Comparison of ENCODE assay signal across 17 cellular contexts in genomic region chr14:95048771-95049312, GRCh38.
DNase-seq lines count a peak whose midpoint lies in the region; ATAC-seq, FAIRE-seq and TF ChIP-seq lines count a peak whose summit lies in the region.
"Had no signal": no experiment of that assay in that cellular context is flagged by ENCODE, and none has a peak within 500 bp of the region (broad histone marks: within the 10 kb centered on the region; RNA-seq: fewer than 3 reads in every experiment).

No MANE protein-coding gene starts in this region.

- H3K14ac ChIP-seq in IMR-90 (replicated peaks; ENCODE audit: low read depth, low read length), result no peak overlapping the region

- H4K8ac ChIP-seq in IMR-90 (ENCODE audit: low read depth in 2 of 2, low read length in 2 of 2), result no peak overlapping the region

- H3K79me2 ChIP-seq in HepG2 (ENCODE audit: insufficient read depth, low read length), result no peaks in the 10 kb centered on the region

- peak overlapping the region; percentile 69; the same call in 1 of the 3 replicates for H2BK15ac ChIP-seq in IMR-90 (ENCODE audit: low read depth, low read length)

- POLR2A ChIA-PET in IMR-90 (lab: Charles Lee; ENCODE audit: unreplicated experiment) (no interaction called here), HepG2 (lab: Yijun Ruan, JAX) (no interaction called here)

- 74% methylated on average over 6 of the region's 10 CpGs; no CpG with 5 or more reads in 1 of the 2 experiments for WGBS in IMR-90 (ENCODE audit: extremely low coverage in 2 of 2, insufficient read length in 1 of 2), 2 experiments
- WGBS in testis, 2 donors, result 86 to 96% methylated on average over 10 of the region's 10 CpGs
- WGBS in HepG2 (ENCODE audit: low lambda C conversion rate), result 32% methylated on average over 9 of the region's 10 CpGs

- DNase-seq in IMR-90, result no peak
- peak; percentile 55 for DNase-seq in chondrocyte (ENCODE audit: low spot score)
- no peak for DNase-seq in nephron progenitor cell
- DNase-seq in testis, result peak; percentile 6
- no peak for DNase-seq in 8988T
- DNase-seq in HepG2 (ENCODE audit: low spot score), result no peak
- DNase-seq: AML-193, DMS79, H7, KBM-7, NCI-H1105 treated with DMSO at 0.1 percent for 48 hours, NCI-H1694 treated with DMSO at 0.1 percent for 48 hours, NCI-H748 treated with DMSO at 0.1 percent for 48 hours, SHP77 treated with DMSO at 0.1 percent for 48 hours, SK-N-SH had no signal

- no peak for TF ChIP-seq EP300 in HepG2 (IDR thresholded peaks at IDR 0.05; ENCODE audit: low read depth in 2 of 2, low read length in 2 of 2)
- no peak for TF ChIP-seq EP300 in HepG2 (CRISPR knock-in tag; IDR thresholded peaks at IDR 0.05; ENCODE audit: borderline replicate concordance)

- in situ Hi-C loops in IMR-90 (cut with MboI; ENCODE audit: low sequenced_read_pairs), result no loop called here
- in situ Hi-C loops in HepG2 (cut with HindIII; ENCODE audit: extremely low pct_ligation_motif_present, low pct_unique_long_range_greater_than_20kb), result no loop called here

- peaks cover 2% of the 10 kb centered on the region for H3K9me3 Mint-ChIP-seq in chondrocyte (ENCODE audit: low read depth)
- H3K9me3 Mint-ChIP-seq in nephron progenitor cell, result no peaks in the 10 kb centered on the region

- H3K27ac Mint-ChIP-seq in chondrocyte (ENCODE audit: unreplicated experiment), result no peak overlapping the region
- peak overlapping the region; percentile 40 for H3K27ac Mint-ChIP-seq in nephron progenitor cell

- H3K79me1 ChIP-seq in IMR-90 (ENCODE audit: low read depth in 1 of 2, low read length in 2 of 2), result no peaks in the 10 kb centered on the region

- dilution Hi-C loops in IMR-90 (cut with HindIII; ENCODE audit: low sequenced_read_pairs, unreplicated experiment), result no loop called here

- H3K4me3 ChIP-seq in IMR-90 (ENCODE audit: insufficient read depth, low read depth, low read length) (no peak overlapping the region), testis (no peak overlapping the region), HepG2 (replicated peaks in 1 of 3; ENCODE audit: insufficient read depth in 1 of 3, low read depth in 2 of 3, low read length in 3 of 3) (no peak overlapping the region)

- no peak overlapping the region for H2AK9ac ChIP-seq in IMR-90 (replicated peaks; ENCODE audit: low read depth, low read length, poor library complexity)

- H3K27ac ChIP-seq in IMR-90 (ENCODE audit: insufficient read depth, low read length), result no peak overlapping the region
- no peak overlapping the region for H3K27ac ChIP-seq in testis
- no peak overlapping the region for H3K27ac ChIP-seq in HepG2 (ENCODE audit: extremely low read length, insufficient read depth, low read length)
- H3K27ac ChIP-seq: C4-2B had no signal

- ATAC-seq in IMR-90 (ENCODE audit: low read depth) (no peak), HG03045 (IDR thresholded peaks at IDR 0.05; ENCODE audit: unreplicated experiment) (no peak), HepG2 (no peak)

- no peak for TF ChIP-seq POLR2A in IMR-90 (IDR thresholded peaks at IDR 0.05; ENCODE audit: low read depth, low read length)
- TF ChIP-seq POLR2A in testis (IDR thresholded peaks at IDR 0.05), result no peak
- TF ChIP-seq POLR2A in HepG2 (IDR thresholded peaks at IDR 0.05; ENCODE audit: insufficient read depth in 1 of 2, low read depth in 2 of 2, low read length in 2 of 2), result no peak

- H3K9ac ChIP-seq in IMR-90 (ENCODE audit: low read depth, low read length) (no peak overlapping the region), HepG2 (ENCODE audit: insufficient read depth, low read depth, low read length) (no peak overlapping the region)
- H3K9ac ChIP-seq: SK-N-SH had no signal

- no peak overlapping the region for H3K18ac ChIP-seq in IMR-90 (ENCODE audit: low read depth, low read length)

- H3K4me1 ChIP-seq in IMR-90 (ENCODE audit: control insufficient read depth, insufficient read depth, low read length) (peaks cover 13% of the 10 kb centered on the region), testis (no peaks in the 10 kb centered on the region), HepG2 (ENCODE audit: insufficient read depth, low read length) (no peaks in the 10 kb centered on the region)

- BruUV-seq in IMR-90 (replicated peaks; lab: Mats Ljungman, UMichigan), result no TSS peak
- BruUV-seq in HepG2 (replicated peaks; lab: Mats Ljungman, UMichigan), result no TSS peak

- H3K27me3 Mint-ChIP-seq in chondrocyte (ENCODE audit: low read depth) (peaks cover 13% of the 10 kb centered on the region), nephron progenitor cell (ENCODE audit: low read depth, poor library complexity) (peaks cover 14% of the 10 kb centered on the region)

- H2AFZ ChIP-seq in IMR-90 (replicated peaks; ENCODE audit: low read length, poor library complexity) (no peak overlapping the region), HepG2 (ENCODE audit: low read length) (no peak overlapping the region)

- H3K4me1 Mint-ChIP-seq in chondrocyte (ENCODE audit: low read depth), result no peaks in the 10 kb centered on the region
- peaks cover 82% of the 10 kb centered on the region for H3K4me1 Mint-ChIP-seq in nephron progenitor cell

- H3K23ac ChIP-seq in IMR-90 (ENCODE audit: low read depth, low read length), result no peak overlapping the region

- H3K9me3 ChIP-seq in IMR-90 (ENCODE audit: control insufficient read depth, insufficient read depth, low read length) (no peaks in the 10 kb centered on the region), testis (no peaks in the 10 kb centered on the region), HepG2 (ENCODE audit: low read length) (no peaks in the 10 kb centered on the region)
- H3K9me3 ChIP-seq: SK-N-SH had no signal

- H3K36me3 ChIP-seq in IMR-90 (ENCODE audit: control insufficient read depth, insufficient read depth, low read length) (no peaks in the 10 kb centered on the region), testis (ENCODE audit: low read depth, missing control alignments) (no peaks in the 10 kb centered on the region), HepG2 (replicated peaks in 1 of 2; ENCODE audit: control insufficient read depth in 1 of 2, insufficient read depth in 2 of 2, low read length in 2 of 2) (no peaks in the 10 kb centered on the region)

- 0 out of 2 replicates have a peak overlapping the region, but pooled peaks have one; percentile 0 for H2BK20ac ChIP-seq in IMR-90 (ENCODE audit: low read depth, low read length)

- H3K4me3 Mint-ChIP-seq in chondrocyte (ENCODE audit: unreplicated experiment) (no peak overlapping the region), nephron progenitor cell (no peak overlapping the region)

- TF ChIP-seq CTCF in IMR-90 (conservative IDR thresholded peaks at IDR 0.05; ENCODE audit: low read depth, low read length), result no peak
- no peak for TF ChIP-seq CTCF in chondrocyte (IDR thresholded peaks at IDR 0.05)
- no peak for TF ChIP-seq CTCF in nephron progenitor cell (IDR thresholded peaks at IDR 0.05)
- no peak for TF ChIP-seq CTCF in testis (IDR thresholded peaks at IDR 0.05)
- TF ChIP-seq CTCF in HepG2 (CRISPR knock-in tag; IDR thresholded peaks at IDR 0.05), result no peak

- H3K4me2 ChIP-seq in IMR-90 (ENCODE audit: low read depth, low read length), result no peak overlapping the region
- H3K4me2 ChIP-seq in HepG2 (ENCODE audit: low read depth, low read length), result no peak overlapping the region
- H3K4me2 ChIP-seq: SK-N-SH had no signal

- CTCF ChIA-PET in IMR-90 (lab: Yijun Ruan, JAX), result no interaction called here
- CTCF ChIA-PET in HepG2 (lab: Yijun Ruan, JAX; ENCODE audit: low intra/inter-chr PET ratio, low total read pairs), result no interaction called here

- no peak overlapping the region for H2AK5ac ChIP-seq in IMR-90 (ENCODE audit: low read depth, low read length)

- H4K20me1 ChIP-seq in IMR-90 (ENCODE audit: insufficient read depth, low read length) (no peaks in the 10 kb centered on the region), HepG2 (ENCODE audit: insufficient read depth, low read length) (no peaks in the 10 kb centered on the region)

- H4K91ac ChIP-seq in IMR-90 (ENCODE audit: insufficient read depth, low read depth, low read length), result 0 out of 2 replicates have a peak overlapping the region, but pooled peaks have one; percentile 21

- no peak overlapping the region for H4K5ac ChIP-seq in IMR-90 (ENCODE audit: low read depth, low read length)

- no peak for FAIRE-seq in HepG2 (lab: Jason Lieb, UNC)

- TF ChIP-seq RAD21 in IMR-90 (IDR thresholded peaks at IDR 0.05; ENCODE audit: low read length) (no peak), HepG2 (CRISPR knock-in tag; IDR thresholded peaks at IDR 0.05) (no peak)

- no peaks in the 10 kb centered on the region for H3K9me1 ChIP-seq in IMR-90 (ENCODE audit: insufficient read depth, low read length)

- peaks cover 5% of the 10 kb centered on the region; the same call in 1 of the 2 replicates for H3K27me3 ChIP-seq in IMR-90 (ENCODE audit: control insufficient read depth, insufficient read depth, low read length)
- no peaks in the 10 kb centered on the region for H3K27me3 ChIP-seq in testis
- peaks cover 12 to 77% of the 10 kb centered on the region in 2 experiments for H3K27me3 ChIP-seq in HepG2 (ENCODE audit: control insufficient read depth in 1 of 2, insufficient read depth in 2 of 2, low read length in 2 of 2)

- H3K56ac ChIP-seq in IMR-90 (ENCODE audit: extremely low read depth, insufficient read depth, low read length), result no peak overlapping the region

- intact Hi-C loops in IMR-90 (cut with micrococcal nuclease), result no loop called here
- intact Hi-C loops in testis (cut with DNase I; ENCODE audit: low total_unique reads), result no loop called here
- intact Hi-C loops in HepG2 (cut with micrococcal nuclease; ENCODE audit: unreplicated experiment), result no loop called here

- peak overlapping the region; percentile 30; the same call in 1 of the 2 replicates for H3K4ac ChIP-seq in IMR-90 (ENCODE audit: low read depth, low read length)

- no peak overlapping the region for H2BK5ac ChIP-seq in IMR-90 (ENCODE audit: low read depth, low read length, poor library complexity, severe bottlenecking)

- no peak overlapping the region for H2BK120ac ChIP-seq in IMR-90 (ENCODE audit: low read depth, low read length)

- H3K36me3 Mint-ChIP-seq in chondrocyte (ENCODE audit: low read depth) (no peaks in the 10 kb centered on the region), nephron progenitor cell (ENCODE audit: low read depth) (no peaks in the 10 kb centered on the region)

TF ChIP-seq in IMR-90, 13 proteins besides CTCF, POLR2A, EP300 and RAD21 (continues in another document):
- TF ChIP-seq MAZ (IDR thresholded peaks at IDR 0.05; ENCODE audit: borderline replicate concordance, low read depth, low read length), result no peak
- no peak for TF ChIP-seq SMC3 (IDR thresholded peaks at IDR 0.05; ENCODE audit: low read depth, low read length)

TF ChIP-seq in HepG2, 621 proteins besides CTCF, POLR2A, EP300 and RAD21 (continues in another document):
- no peak for TF ChIP-seq BRF2 (CRISPR knock-in tag; IDR thresholded peaks at IDR 0.05)

Comparison
In these comparisons a context has a peak if more than half of its experiments do, and no peak if none do; other contexts are left out.
1. DNase-seq: peak in chondrocyte (single experiment) and testis (single experiment); none in IMR-90 (single experiment), nephron progenitor cell (single experiment), 8988T (single experiment) and HepG2 (single experiment).